8 cellular contexts compared by ENCODE assay signal in genomic region chr11:65418681-65419459, GRCh38. TPM values are rescaled to one million over a fixed set of nuclear protein-coding genes. Genes with fewer than 3 reads are reported as not detected.
A peak's percentile ranks its signal among the peaks of the same experiment; 100 is the strongest.
DNase-seq lines count a peak whose midpoint lies in the region; ATAC-seq and TF ChIP-seq lines count a peak whose summit lies in the region.

No MANE protein-coding gene starts in this region.

- peaks cover 9% of the 10 kb centered on the region for H3K36me3 Mint-ChIP-seq in chondrocyte (ENCODE audit: low read depth)

- peaks cover 78% of the 10 kb centered on the region for H3K4me1 Mint-ChIP-seq in chondrocyte (ENCODE audit: low read depth)

- H3K27ac Mint-ChIP-seq in chondrocyte (ENCODE audit: unreplicated experiment) = peak overlapping the region; percentile 100

- peak; percentile 48 for ATAC-seq in GM18909 (IDR thresholded peaks at IDR 0.05; ENCODE audit: poor library complexity, unreplicated experiment)
- peak; percentile 48 for ATAC-seq in HG03175 (IDR thresholded peaks at IDR 0.05; ENCODE audit: unreplicated experiment)
- ATAC-seq in activated CD4-positive, CD25-positive, alpha-beta regulatory T cell treated with anti-CD3 and anti-CD28 coated beads, Interleukin-2, amount 50 U/mL, for 24 hours = peak; percentile 52 to 54

- no peak for TF ChIP-seq CTCF in chondrocyte (IDR thresholded peaks at IDR 0.05)

- H3K27me3 Mint-ChIP-seq in chondrocyte (ENCODE audit: low read depth) = no peaks in the 10 kb centered on the region

- no peaks in the 10 kb centered on the region for H3K9me3 Mint-ChIP-seq in chondrocyte (ENCODE audit: low read depth)

- peak overlapping the region; percentile 73 for H3K4me3 Mint-ChIP-seq in chondrocyte (ENCODE audit: unreplicated experiment)

- DNase-seq in AG08395 (ENCODE audit: low spot score) = peak; percentile 85
- DNase-seq in NCI-H226 = peak; percentile 97
- peak; percentile 97 for DNase-seq in chondrocyte (ENCODE audit: low spot score)
- DNase-seq in kidney tubule cell (ENCODE audit: low spot score) = peak; percentile 98
- DNase-seq in stimulated activated CD4-positive, alpha-beta T cell treated with anti-CD3 and anti-CD28 coated beads, Interleukin-15, amount 100 ng/mL, for 48 hours (ENCODE audit: low read depth in 2 of 2) = peak; percentile 90 to 93

RNA-seq across cellular contexts. Expression of gene NEAT1, which starts 3.7 kb away (rescaled TPM):
- total RNA-seq in chondrocyte = 333 to 440 TPM (median 377 TPM) in 3 replicates

RNA-seq across cellular contexts. Expression of gene FRMD8, which starts 32.4 kb away (rescaled TPM):
- 43.6 to 49.6 TPM (median 45.5 TPM) in 3 replicates for total RNA-seq in chondrocyte

RNA-seq across cellular contexts. Expression of gene SLC25A45, which starts 36.4 kb away (rescaled TPM):
- 11.7 to 14.4 TPM (median 13.1 TPM) in 3 replicates for total RNA-seq in chondrocyte

Comparison
In these comparisons a context has a peak if more than half of its experiments do, and no peak if none do; other contexts are left out.
1. Peak in every context shown above with its lines: DNase-seq and ATAC-seq.